Comparison of ENCODE assay signal across 18 cellular contexts in genomic region chr2:128801581-128801980, GRCh38.
"Had no signal": no experiment of that assay in that cellular context is flagged by ENCODE, and none has a peak within 500 bp of the region (broad histone marks: within the 10 kb centered on the region; RNA-seq: fewer than 3 reads in every experiment).

No MANE protein-coding gene starts in this region.

- DNase-seq: activated CD4-positive, alpha-beta T cell treated with anti-CD3 and anti-CD28 coated beads for 48 hours; activated CD4-positive, CD25-positive, alpha-beta regulatory T cell; activated CD8-positive, alpha-beta memory T cell treated with anti-CD3 and anti-CD28 coated beads, Interleukin-2, amount 50 U/mL, for 48 hours; activated CD8-positive, alpha-beta T cell treated with anti-CD3 and anti-CD28 coated beads, Interleukin-2, amount 10 ng/mL, durations not matched to agents 7 days and 5 days; dermis blood vessel endothelial cell; effector memory CD4-positive, alpha-beta T cell; mesendoderm; naive thymus-derived CD8-positive, alpha-beta T cell; stimulated activated CD4-positive, alpha-beta T cell treated with anti-CD3 and anti-CD28 coated beads, Interleukin-12 subunit alpha, Interleukin-12 subunit beta, amount 100 ng/mL, for 4 hours; stimulated activated CD4-positive, alpha-beta T cell treated with anti-CD3 and anti-CD28 coated beads, Interleukin-1b, Interleukin-23, amount 100 ng/mL, for 48 hours; stimulated activated CD8-positive, alpha-beta memory T cell treated with anti-CD3 and anti-CD28 coated beads, Interleukin-4, amount 100 ng/mL, for 48 hours; stimulated activated naive CD4-positive, alpha-beta T cell; T1000 had no signal

- H3K27me3 Mint-ChIP-seq: activated naive CD8-positive, alpha-beta T cell had no signal

- H3K27ac ChIP-seq: cardiac muscle cell, hepatocyte, prostate gland, right atrium auricular region had no signal

- H3K27ac Mint-ChIP-seq: activated CD8-positive, alpha-beta T cell treated with anti-CD3 and anti-CD28 coated beads, Interleukin-2, amount 10 ng/mL, durations not matched to agents 7 days and 5 days; activated naive CD8-positive, alpha-beta T cell; naive thymus-derived CD8-positive, alpha-beta T cell had no signal

- H3K36me3 ChIP-seq: cardiac muscle cell, prostate gland, right atrium auricular region had no signal

- H3K27me3 ChIP-seq: cardiac muscle cell, hepatocyte, right atrium auricular region had no signal

- H3K36me3 Mint-ChIP-seq: activated naive CD8-positive, alpha-beta T cell; naive thymus-derived CD8-positive, alpha-beta T cell had no signal

- ATAC-seq: activated CD8-positive, alpha-beta T cell treated with anti-CD3 and anti-CD28 coated beads, Interleukin-2, amount 10 ng/mL, durations not matched to agents 7 days and 5 days; naive thymus-derived CD8-positive, alpha-beta T cell had no signal

- H3K4me3 ChIP-seq: cardiac muscle cell, hepatocyte, prostate gland, right atrium auricular region had no signal

- H3K9me3 ChIP-seq: prostate gland, right atrium auricular region had no signal

- H3K4me3 Mint-ChIP-seq: activated CD8-positive, alpha-beta T cell treated with anti-CD3 and anti-CD28 coated beads, Interleukin-2, amount 10 ng/mL, durations not matched to agents 7 days and 5 days; activated naive CD8-positive, alpha-beta T cell; naive thymus-derived CD8-positive, alpha-beta T cell had no signal

- H3K4me1 ChIP-seq: prostate gland had no signal

- H3K4me1 Mint-ChIP-seq: naive thymus-derived CD8-positive, alpha-beta T cell had no signal

- H3K9me3 Mint-ChIP-seq: naive thymus-derived CD8-positive, alpha-beta T cell had no signal
